8 cellular contexts compared by ENCODE assay signal in genomic region chr2:46915811-46916630, GRCh38.
DNase-seq lines count a peak whose midpoint lies in the region; ATAC-seq and TF ChIP-seq lines count a peak whose summit lies in the region.

No MANE protein-coding gene starts in this region.

- ATAC-seq in GM18909 (IDR thresholded peaks at IDR 0.05; ENCODE audit: poor library complexity, unreplicated experiment) (peak; percentile 85), HG03139 (IDR thresholded peaks at IDR 0.05; ENCODE audit: unreplicated experiment) (peak; percentile 81)

- H3K4me3 ChIP-seq in AG09309 (ENCODE audit: control insufficient read depth, low read depth, low read length), result peak overlapping the region; percentile 96

- TF ChIP-seq CTCF in AG09309 (IDR thresholded peaks at IDR 0.05; ENCODE audit: control insufficient read depth, insufficient read depth, low read depth, low read length, missing control alignments), result no peak

- peak; percentile 71 for DNase-seq in AG09309 (ENCODE audit: low read depth)
- peak; percentile 95 for DNase-seq in NCI-H2196 (lab: John Stamatoyannopoulos, UW; ENCODE audit: unreplicated experiment)
- DNase-seq in activated CD4-positive, CD25-positive, alpha-beta regulatory T cell (lab: John Stamatoyannopoulos, UW), result peak; percentile 51 to 70 (median 60)
- peak; percentile 84 for DNase-seq in central memory CD4-positive, alpha-beta T cell
- DNase-seq in islet precursor cell, result peak; percentile 96
- peak; percentile 70 for DNase-seq in stimulated activated CD4-positive, alpha-beta T cell treated with anti-CD3 and anti-CD28 coated beads, Interleukin-12 subunit alpha, Interleukin-12 subunit beta, amount 100 ng/mL, for 4 hours

Comparison
In these comparisons a context has a peak if more than half of its experiments do, and no peak if none do; other contexts are left out.
1. Peak in every context shown above with its lines: DNase-seq, ATAC-seq and H3K4me3 ChIP-seq.